ENCODE assay signal across 29 cellular contexts in genomic region chr3:11564577-11565001, GRCh38.
DNase-seq lines count a peak whose midpoint lies in the region; ATAC-seq, FAIRE-seq and TF ChIP-seq lines count a peak whose summit lies in the region.
"Had no signal": no experiment of that assay in that cellular context is flagged by ENCODE, and none has a peak within 500 bp of the region (broad histone marks: within the 10 kb centered on the region; RNA-seq: fewer than 3 reads in every experiment).

No MANE protein-coding gene starts in this region.

- peak; percentile 5 for ATAC-seq in left ventricle myocardium superior
- ATAC-seq in stimulated activated naive B cell treated with anti-CD40 and anti-IgM and Interleukin-4, amounts not matched to agents 10 μg/mL and 1 μg/mL and 100 μg/mL, for 72 hours (replicated peaks), result no peak
- ATAC-seq in stimulated activated memory B cell treated with anti-CD40 and anti-IgM and Interleukin-4, amounts not matched to agents 10 μg/mL and 1 μg/mL and 100 μg/mL, for 72 hours, result no peak
- ATAC-seq: activated naive CD4-positive, alpha-beta T cell treated with anti-CD3 and anti-CD28 coated beads, Interleukin-2, amount 50 U/mL, for 72 hours; gastrocnemius medialis; naive thymus-derived CD4-positive, alpha-beta T cell; T-cell had no signal

- peak overlapping the region; percentile 86 for H3K27ac ChIP-seq in RWPE1
- H3K27ac ChIP-seq: suprapubic skin had no signal

- DNase-seq in activated naive CD4-positive, alpha-beta T cell treated with anti-CD3 and anti-CD28 coated beads, Interleukin-2, amount 10 ng/mL, durations not matched to agents 7 days and 5 days, result peak; percentile 8
- DNase-seq in activated naive CD4-positive, alpha-beta T cell treated with Interleukin-2 at 50 U/mL for 16 hours, result no peak
- no peak for DNase-seq in RWPE1 (ENCODE audit: low spot score)
- DNase-seq in left ventricle myocardium superior, result no peak
- no peak for DNase-seq in stimulated activated naive B cell treated with anti-CD40 and anti-IgM and Interleukin-4, amounts not matched to agents 10 μg/mL and 1 μg/mL and 100 μg/mL, for 72 hours
- DNase-seq in retina, result no peak
- no peak for DNase-seq in GM12892 (ENCODE audit: insufficient read length)
- DNase-seq: 8988T; activated CD4-positive, alpha-beta T cell treated with anti-CD3 and anti-CD28 coated beads, Interleukin-2, amount 50 U/mL, for 4 hours; activated CD4-positive, CD25-positive, alpha-beta regulatory T cell; gastrocnemius medialis; hypothalamus; immature natural killer cell; midbrain; naive thymus-derived CD4-positive, alpha-beta T cell; NCI-H1048; NCI-H187; NCI-H2171; NCI-H524 treated with DMSO at 0.1 percent for 48 hours; nucleus accumbens; T-cell had no signal

- POLR2A ChIA-PET in RWPE1 (lab: Yijun Ruan, JAX; ENCODE audit: low non-redundant PET), result no interaction called here

- intact Hi-C loops in left ventricle myocardium superior (cut with micrococcal nuclease), result no loop called here

- H3K4me1 Mint-ChIP-seq in activated naive CD4-positive, alpha-beta T cell treated with anti-CD3 and anti-CD28 coated beads, Interleukin-2, amount 10 ng/mL, durations not matched to agents 7 days and 5 days, result no peaks in the 10 kb centered on the region
- H3K4me1 Mint-ChIP-seq in stimulated activated naive B cell treated with anti-CD40 and anti-IgM and Interleukin-4, amounts not matched to agents 10 μg/mL and 1 μg/mL and 100 μg/mL, for 72 hours, result peaks cover 0 to 8% of the 10 kb centered on the region in 2 donors
- H3K4me1 Mint-ChIP-seq in stimulated activated memory B cell treated with anti-CD40 and anti-IgM and Interleukin-4, amounts not matched to agents 10 μg/mL and 1 μg/mL and 100 μg/mL, for 72 hours, result no peaks in the 10 kb centered on the region
- H3K4me1 Mint-ChIP-seq: T-cell had no signal

- TF ChIP-seq POLR2A in GM12892 (IDR thresholded peaks at IDR 0.05; ENCODE audit: low read depth, low read length), result no peak

- H3K36me3 Mint-ChIP-seq in activated naive CD4-positive, alpha-beta T cell treated with anti-CD3 and anti-CD28 coated beads, Interleukin-2, amount 10 ng/mL, durations not matched to agents 7 days and 5 days, result peaks cover 17% of the 10 kb centered on the region
- peaks cover 26 to 43% of the 10 kb centered on the region in 2 donors for H3K36me3 Mint-ChIP-seq in stimulated activated naive B cell treated with anti-CD40 and anti-IgM and Interleukin-4, amounts not matched to agents 10 μg/mL and 1 μg/mL and 100 μg/mL, for 72 hours
- peaks cover 27% of the 10 kb centered on the region for H3K36me3 Mint-ChIP-seq in stimulated activated memory B cell treated with anti-CD40 and anti-IgM and Interleukin-4, amounts not matched to agents 10 μg/mL and 1 μg/mL and 100 μg/mL, for 72 hours

- H3K4me3 Mint-ChIP-seq in activated naive CD4-positive, alpha-beta T cell treated with anti-CD3 and anti-CD28 coated beads, Interleukin-2, amount 10 ng/mL, durations not matched to agents 7 days and 5 days, result no peak overlapping the region
- no peak overlapping the region for H3K4me3 Mint-ChIP-seq in stimulated activated naive B cell treated with anti-CD40 and anti-IgM and Interleukin-4, amounts not matched to agents 10 μg/mL and 1 μg/mL and 100 μg/mL, for 72 hours
- no peak overlapping the region for H3K4me3 Mint-ChIP-seq in stimulated activated memory B cell treated with anti-CD40 and anti-IgM and Interleukin-4, amounts not matched to agents 10 μg/mL and 1 μg/mL and 100 μg/mL, for 72 hours
- H3K4me3 Mint-ChIP-seq: activated T-helper 1 cell treated with anti-CD3 and anti-CD28 coated beads, Interleukin-12 subunit alpha, Interleukin-12 subunit beta, Interleukin-2, Interleukin-4 antibody, amounts not matched to agents 30 ng/mL and 10 ng/mL and 1 ng/mL, durations not matched to agents 14 hours and 24 hours and 36 hours; central memory CD8-positive, alpha-beta T cell; immature natural killer cell; naive thymus-derived CD4-positive, alpha-beta T cell; T-cell had no signal

- CTCF ChIA-PET in activated naive CD4-positive, alpha-beta T cell treated with anti-CD3 and anti-CD28 coated beads, Interleukin-2, amount 10 ng/mL, durations not matched to agents 7 days and 5 days (lab: Charles Lee), result no interaction called here
- CTCF ChIA-PET in RWPE1 (lab: Yijun Ruan, JAX), result interaction anchor here (0.6 kb wide), 1 partner anchor 24 kb away, joined by 4 read pairs; no protein-coding TSS in a partner anchor

- no peaks in the 10 kb centered on the region for H3K27me3 Mint-ChIP-seq in activated naive CD4-positive, alpha-beta T cell treated with anti-CD3 and anti-CD28 coated beads, Interleukin-2, amount 10 ng/mL, durations not matched to agents 7 days and 5 days
- no peaks in the 10 kb centered on the region for H3K27me3 Mint-ChIP-seq in stimulated activated naive B cell treated with anti-CD40 and anti-IgM and Interleukin-4, amounts not matched to agents 10 μg/mL and 1 μg/mL and 100 μg/mL, for 72 hours
- H3K27me3 Mint-ChIP-seq in stimulated activated memory B cell treated with anti-CD40 and anti-IgM and Interleukin-4, amounts not matched to agents 10 μg/mL and 1 μg/mL and 100 μg/mL, for 72 hours, result no peaks in the 10 kb centered on the region
- H3K27me3 Mint-ChIP-seq: central memory CD8-positive, alpha-beta T cell; naive thymus-derived CD4-positive, alpha-beta T cell; T-cell had no signal

- no peaks in the 10 kb centered on the region for H3K9me3 Mint-ChIP-seq in activated naive CD4-positive, alpha-beta T cell treated with anti-CD3 and anti-CD28 coated beads, Interleukin-2, amount 10 ng/mL, durations not matched to agents 7 days and 5 days
- no peaks in the 10 kb centered on the region for H3K9me3 Mint-ChIP-seq in stimulated activated naive B cell treated with anti-CD40 and anti-IgM and Interleukin-4, amounts not matched to agents 10 μg/mL and 1 μg/mL and 100 μg/mL, for 72 hours
- no peaks in the 10 kb centered on the region for H3K9me3 Mint-ChIP-seq in stimulated activated memory B cell treated with anti-CD40 and anti-IgM and Interleukin-4, amounts not matched to agents 10 μg/mL and 1 μg/mL and 100 μg/mL, for 72 hours
- H3K9me3 Mint-ChIP-seq: activated naive CD4-positive, alpha-beta T cell treated with anti-CD3 and anti-CD28 coated beads, Interleukin-2, amount 50 U/mL, for 72 hours; activated T-helper 1 cell treated with anti-CD3 and anti-CD28 coated beads, Interleukin-12 subunit alpha, Interleukin-12 subunit beta, Interleukin-2, Interleukin-4 antibody, amounts not matched to agents 30 ng/mL and 10 ng/mL and 1 ng/mL, durations not matched to agents 14 hours and 24 hours and 36 hours; central memory CD8-positive, alpha-beta T cell; immature natural killer cell; naive thymus-derived CD4-positive, alpha-beta T cell; T-cell had no signal

- H3K27ac Mint-ChIP-seq in activated naive CD4-positive, alpha-beta T cell treated with anti-CD3 and anti-CD28 coated beads, Interleukin-2, amount 10 ng/mL, durations not matched to agents 7 days and 5 days, result no peak overlapping the region
- peak overlapping the region; percentile 47 for H3K27ac Mint-ChIP-seq in stimulated activated naive B cell treated with anti-CD40 and anti-IgM and Interleukin-4, amounts not matched to agents 10 μg/mL and 1 μg/mL and 100 μg/mL, for 72 hours
- no peak overlapping the region for H3K27ac Mint-ChIP-seq in stimulated activated memory B cell treated with anti-CD40 and anti-IgM and Interleukin-4, amounts not matched to agents 10 μg/mL and 1 μg/mL and 100 μg/mL, for 72 hours
- H3K27ac Mint-ChIP-seq: activated T-helper 1 cell treated with anti-CD3 and anti-CD28 coated beads, Interleukin-12 subunit alpha, Interleukin-12 subunit beta, Interleukin-2, Interleukin-4 antibody, amounts not matched to agents 30 ng/mL and 10 ng/mL and 1 ng/mL, durations not matched to agents 14 hours and 24 hours and 36 hours; T-cell had no signal

- FAIRE-seq in GM12892 (lab: Jason Lieb, UNC), result no peak
- FAIRE-seq: astrocyte, D721Med, RCC 7860 had no signal

- no peak for TF ChIP-seq CTCF in RWPE1 (conservative IDR thresholded peaks at IDR 0.05; ENCODE audit: low read depth)
